Comparison of ENCODE assay signal across 8 cellular contexts in genomic region chr17:27471321-27472269, GRCh38. TPM values are rescaled to one million over a fixed set of nuclear protein-coding genes. Genes with fewer than 3 reads are reported as not detected.
DNase-seq lines count a peak whose midpoint lies in the region; ATAC-seq, FAIRE-seq and TF ChIP-seq lines count a peak whose summit lies in the region.

No MANE protein-coding gene starts in this region.

- no peak overlapping the region for H3K4me3 ChIP-seq in kidney (ENCODE audit: low read length in 2 of 2)

- H3K36me3 Mint-ChIP-seq in activated T-helper 1 cell treated with anti-CD3 and anti-CD28 coated beads, Interleukin-12 subunit alpha, Interleukin-12 subunit beta, Interleukin-2, Interleukin-4 antibody, amounts not matched to agents 30 ng/mL and 10 ng/mL and 1 ng/mL, durations not matched to agents 14 hours and 24 hours and 36 hours (ENCODE audit: low read depth) = peaks cover 13% of the 10 kb centered on the region
- H3K36me3 Mint-ChIP-seq in naive thymus-derived CD8-positive, alpha-beta T cell = no peaks in the 10 kb centered on the region

- peaks cover 8 to 17% of the 10 kb centered on the region in 2 donors for H3K4me1 ChIP-seq in kidney (ENCODE audit: control insufficient read depth in 1 of 2, insufficient read depth in 1 of 2, low read depth in 1 of 2, low read length in 2 of 2)

- peak overlapping the region; percentile 50 for H3K4me3 Mint-ChIP-seq in activated T-helper 1 cell treated with anti-CD3 and anti-CD28 coated beads, Interleukin-12 subunit alpha, Interleukin-12 subunit beta, Interleukin-2, Interleukin-4 antibody, amounts not matched to agents 30 ng/mL and 10 ng/mL and 1 ng/mL, durations not matched to agents 14 hours and 24 hours and 36 hours
- peak overlapping the region in 2 of 10 donors; percentile 39 to 52 for H3K4me3 Mint-ChIP-seq in naive thymus-derived CD8-positive, alpha-beta T cell

- no peaks in the 10 kb centered on the region for H3K9me3 Mint-ChIP-seq in activated T-helper 1 cell treated with anti-CD3 and anti-CD28 coated beads, Interleukin-12 subunit alpha, Interleukin-12 subunit beta, Interleukin-2, Interleukin-4 antibody, amounts not matched to agents 30 ng/mL and 10 ng/mL and 1 ng/mL, durations not matched to agents 14 hours and 24 hours and 36 hours
- no peaks in the 10 kb centered on the region for H3K9me3 Mint-ChIP-seq in naive thymus-derived CD8-positive, alpha-beta T cell

- DNase-seq in ACHN (peak; percentile 50), HT-29 (ENCODE audit: low spot score) (peak; percentile 36), C1 segment of cervical spinal cord (lab: John Stamatoyannopoulos, UW) (no peak), kidney (no peak), left ventricle myocardium superior (no peak)
- peak; percentile 84 for DNase-seq in activated T-helper 1 cell treated with anti-CD3 and anti-CD28 coated beads, Interleukin-12 subunit alpha, Interleukin-12 subunit beta, Interleukin-2, Interleukin-4 antibody, amounts not matched to agents 30 ng/mL and 10 ng/mL and 1 ng/mL, durations not matched to agents 14 hours and 24 hours and 36 hours (ENCODE audit: low spot score)
- DNase-seq in naive thymus-derived CD8-positive, alpha-beta T cell = peak in 1 of 10 donors; percentile 25

- in situ Hi-C loops in ACHN (cut with HindIII; ENCODE audit: low pct_ligation_motif_present, low pct_unique_long_range_greater_than_20kb, low sequenced_read_pairs) = no loop called here

- no peaks in the 10 kb centered on the region for H3K36me3 ChIP-seq in kidney (ENCODE audit: control insufficient read depth in 1 of 2, insufficient read depth in 2 of 2, low read length in 2 of 2)

- no peak for FAIRE-seq in kidney (lab: Jason Lieb, UNC)

- H3K27ac Mint-ChIP-seq in activated T-helper 1 cell treated with anti-CD3 and anti-CD28 coated beads, Interleukin-12 subunit alpha, Interleukin-12 subunit beta, Interleukin-2, Interleukin-4 antibody, amounts not matched to agents 30 ng/mL and 10 ng/mL and 1 ng/mL, durations not matched to agents 14 hours and 24 hours and 36 hours = peak overlapping the region; percentile 97
- H3K27ac Mint-ChIP-seq in naive thymus-derived CD8-positive, alpha-beta T cell = peak overlapping the region; percentile 8 to 94 (median 86)

- no peaks in the 10 kb centered on the region for H3K27me3 Mint-ChIP-seq in activated T-helper 1 cell treated with anti-CD3 and anti-CD28 coated beads, Interleukin-12 subunit alpha, Interleukin-12 subunit beta, Interleukin-2, Interleukin-4 antibody, amounts not matched to agents 30 ng/mL and 10 ng/mL and 1 ng/mL, durations not matched to agents 14 hours and 24 hours and 36 hours (ENCODE audit: insufficient read depth)
- H3K27me3 Mint-ChIP-seq in naive thymus-derived CD8-positive, alpha-beta T cell = no peaks in the 10 kb centered on the region

- H3K27ac ChIP-seq in kidney (ENCODE audit: low read depth in 2 of 2, low read length in 2 of 2) = no peak overlapping the region

- no peaks in the 10 kb centered on the region for H3K9me3 ChIP-seq in kidney (ENCODE audit: control insufficient read depth in 1 of 2, low read length in 2 of 2)

- H3K4me1 Mint-ChIP-seq in activated T-helper 1 cell treated with anti-CD3 and anti-CD28 coated beads, Interleukin-12 subunit alpha, Interleukin-12 subunit beta, Interleukin-2, Interleukin-4 antibody, amounts not matched to agents 30 ng/mL and 10 ng/mL and 1 ng/mL, durations not matched to agents 14 hours and 24 hours and 36 hours (ENCODE audit: low read depth) = peaks cover 89% of the 10 kb centered on the region
- peaks cover 36 to 70% (median 62%) of the 10 kb centered on the region in 4 donors for H3K4me1 Mint-ChIP-seq in naive thymus-derived CD8-positive, alpha-beta T cell

- no peak for TF ChIP-seq CTCF in kidney (IDR thresholded peaks at IDR 0.05; ENCODE audit: borderline replicate concordance, extremely low read depth, insufficient read depth)

- POLR2A ChIA-PET in naive thymus-derived CD8-positive, alpha-beta T cell (lab: Charles Lee) = no interaction called here

- intact Hi-C loops in activated T-helper 1 cell treated with anti-CD3 and anti-CD28 coated beads, Interleukin-12 subunit alpha, Interleukin-12 subunit beta, Interleukin-2, Interleukin-4 antibody, amounts not matched to agents 30 ng/mL and 10 ng/mL and 1 ng/mL, durations not matched to agents 14 hours and 24 hours and 36 hours (cut with micrococcal nuclease) = loop anchor here (1.0 to 5.0 kb wide), 3 partner anchors 15 to 119 kb away; partner anchors contain the start of gene KSR1
- intact Hi-C loops in kidney (cut with DNase I) (no loop called here), left ventricle myocardium superior (cut with micrococcal nuclease) (no loop called here)

- peak; percentile 66 for ATAC-seq in GM21381 (IDR thresholded peaks at IDR 0.05; ENCODE audit: unreplicated experiment)
- peak; percentile 28 for ATAC-seq in naive thymus-derived CD8-positive, alpha-beta T cell
- no peak for ATAC-seq in left ventricle myocardium superior

- no peak overlapping the region for H3K9ac ChIP-seq in kidney (ENCODE audit: low read length in 2 of 2)

RNA-seq across cellular contexts. Expression of gene KSR1, which starts 15.3 kb away (rescaled TPM):
- 4.5 and 7.8 TPM in 2 replicates for total RNA-seq in HT-29 (2014; rRNA removed; shearing (Covaris generic))
- total RNA-seq in activated T-helper 1 cell treated with anti-CD3 and anti-CD28 coated beads, Interleukin-12 subunit alpha, Interleukin-12 subunit beta, Interleukin-2, Interleukin-4 antibody, amounts not matched to agents 30 ng/mL and 10 ng/mL and 1 ng/mL, durations not matched to agents 14 hours and 24 hours and 36 hours = 119 and 122 TPM in 2 replicates
- 10 to 100 TPM; 24.2 to 25.4 TPM for total RNA-seq in naive thymus-derived CD8-positive, alpha-beta T cell
- polyA plus RNA-seq in naive thymus-derived CD8-positive, alpha-beta T cell = 1 to 10 TPM in 1 of 3 donors, under 1 TPM in 2; 0.73 to 2.0 (median 0.91) TPM
- total RNA-seq in kidney (97.3 TPM), left ventricle myocardium superior (10.2 TPM)
- 11.7 TPM for polyA plus RNA-seq in kidney (ENCODE audit: insufficient read depth, low read depth, low replicate concordance)

Comparison
In these comparisons a context has a peak if more than half of its experiments do, and no peak if none do; other contexts are left out.
1. DNase-seq: peak in ACHN (single experiment), HT-29 (single experiment) and activated T-helper 1 cell treated with anti-CD3 and anti-CD28 coated beads, Interleukin-12 subunit alpha, Interleukin-12 subunit beta, Interleukin-2, Interleukin-4 antibody, amounts not matched to agents 30 ng/mL and 10 ng/mL and 1 ng/mL, durations not matched to agents 14 hours and 24 hours and 36 hours (single experiment); none in C1 segment of cervical spinal cord (0 of 14), kidney (single experiment) and left ventricle myocardium superior (single experiment).